Comparison of ENCODE assay signal across 9 cellular contexts in the genomic region with DNA sequence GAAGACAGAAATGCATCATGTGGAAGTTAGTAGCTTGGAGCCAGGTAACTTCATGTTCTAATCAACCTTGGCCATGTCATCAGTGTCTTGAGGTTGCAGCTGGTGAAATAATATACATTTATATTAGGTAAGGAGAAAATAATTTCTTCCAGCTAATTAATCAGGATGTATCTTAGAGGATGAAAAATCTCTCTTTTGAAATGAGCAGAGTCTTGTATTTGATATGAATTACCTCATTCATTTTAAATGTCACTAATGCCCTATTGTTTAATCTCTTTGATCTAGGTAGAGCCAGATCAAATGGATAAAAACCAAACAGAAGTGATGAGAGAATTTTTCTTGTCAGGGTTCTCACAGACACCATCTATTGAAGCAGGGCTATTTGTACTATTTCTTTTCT. TPM values are rescaled to one million over a fixed set of nuclear protein-coding genes. Genes with fewer than 3 reads are reported as not detected.
"Had no signal": no experiment of that assay in that cellular context is flagged by ENCODE, and none has a peak within 500 bp of the region (broad histone marks: within the 10 kb centered on the region; RNA-seq: fewer than 3 reads in every experiment).

OR4Q2 (plus strand) TSS at position 301 of the 400 bp plus-strand sequence.

- H3K4me3 ChIP-seq: GM12878 had no signal

- ATAC-seq: GM12878 had no signal

- DNase-seq: GDM1, GF-D8 had no signal

- FAIRE-seq: G401.6, GM12878, GM12891, GM12892, GM18507, GM19239 had no signal

RNA-seq across cellular contexts. Expression of gene OR4Q2, which starts in this region (rescaled TPM):
- total RNA-seq: G401, GM12878 had no signal
- polyA plus RNA-seq: GM12878 had no signal
